ENCODE assay signal across 1 cellular context in the genomic region with DNA sequence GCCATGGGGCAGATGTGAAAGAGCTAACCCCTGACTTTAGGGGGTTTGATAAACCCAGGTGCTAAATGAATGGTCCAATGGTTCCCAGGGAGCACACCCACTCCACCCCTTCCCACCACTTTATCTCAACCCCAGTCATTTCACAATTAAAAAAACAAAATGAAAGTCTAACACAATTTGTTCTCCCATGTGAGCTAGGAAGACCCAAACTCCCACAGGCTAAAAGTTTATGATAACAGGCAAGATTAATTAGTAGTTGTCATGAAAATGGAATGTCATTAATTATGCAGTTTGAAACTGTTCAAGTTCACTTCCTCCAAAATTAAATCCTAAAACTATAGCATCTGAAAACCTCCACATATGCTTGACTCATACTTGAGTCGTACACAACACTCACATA.
TF ChIP-seq lines count a peak whose summit lies in the region.

No MANE protein-coding gene starts in this region.

TF ChIP-seq in SK-N-SH, 30 proteins besides CTCF, POLR2A, EP300 and RAD21 (continued from another document):
- TF ChIP-seq GABPA (IDR thresholded peaks at IDR 0.05; ENCODE audit: low read depth) = no peak
- TF ChIP-seq TEAD4 (IDR thresholded peaks at IDR 0.05; ENCODE audit: borderline replicate concordance, insufficient read depth) = no peak
- TF ChIP-seq, protein P1, sequence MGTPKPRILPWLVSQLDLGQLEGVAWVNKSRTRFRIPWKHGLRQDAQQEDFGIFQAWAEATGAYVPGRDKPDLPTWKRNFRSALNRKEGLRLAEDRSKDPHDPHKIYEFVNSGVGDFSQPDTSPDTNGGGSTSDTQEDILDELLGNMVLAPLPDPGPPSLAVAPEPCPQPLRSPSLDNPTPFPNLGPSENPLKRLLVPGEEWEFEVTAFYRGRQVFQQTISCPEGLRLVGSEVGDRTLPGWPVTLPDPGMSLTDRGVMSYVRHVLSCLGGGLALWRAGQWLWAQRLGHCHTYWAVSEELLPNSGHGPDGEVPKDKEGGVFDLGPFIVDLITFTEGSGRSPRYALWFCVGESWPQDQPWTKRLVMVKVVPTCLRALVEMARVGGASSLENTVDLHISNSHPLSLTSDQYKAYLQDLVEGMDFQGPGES (IDR thresholded peaks at IDR 0.05; ENCODE audit: low read depth, low read length) = no peak
- TF ChIP-seq, protein P2, sequence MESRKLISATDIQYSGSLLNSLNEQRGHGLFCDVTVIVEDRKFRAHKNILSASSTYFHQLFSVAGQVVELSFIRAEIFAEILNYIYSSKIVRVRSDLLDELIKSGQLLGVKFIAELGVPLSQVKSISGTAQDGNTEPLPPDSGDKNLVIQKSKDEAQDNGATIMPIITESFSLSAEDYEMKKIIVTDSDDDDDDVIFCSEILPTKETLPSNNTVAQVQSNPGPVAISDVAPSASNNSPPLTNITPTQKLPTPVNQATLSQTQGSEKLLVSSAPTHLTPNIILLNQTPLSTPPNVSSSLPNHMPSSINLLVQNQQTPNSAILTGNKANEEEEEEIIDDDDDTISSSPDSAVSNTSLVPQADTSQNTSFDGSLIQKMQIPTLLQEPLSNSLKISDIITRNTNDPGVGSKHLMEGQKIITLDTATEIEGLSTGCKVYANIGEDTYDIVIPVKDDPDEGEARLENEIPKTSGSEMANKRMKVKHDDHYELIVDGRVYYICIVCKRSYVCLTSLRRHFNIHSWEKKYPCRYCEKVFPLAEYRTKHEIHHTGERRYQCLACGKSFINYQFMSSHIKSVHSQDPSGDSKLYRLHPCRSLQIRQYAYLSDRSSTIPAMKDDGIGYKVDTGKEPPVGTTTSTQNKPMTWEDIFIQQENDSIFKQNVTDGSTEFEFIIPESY (IDR thresholded peaks at IDR 0.05; ENCODE audit: borderline replicate concordance, low read depth) = no peak
- no peak for TF ChIP-seq RXRA (IDR thresholded peaks at IDR 0.05; ENCODE audit: borderline replicate concordance, low read depth)
- TF ChIP-seq MXI1 (IDR thresholded peaks at IDR 0.05; ENCODE audit: low read depth, low read length) = no peak
- no peak for TF ChIP-seq JUND (IDR thresholded peaks at IDR 0.05)
- no peak for TF ChIP-seq YY1 (IDR thresholded peaks at IDR 0.05; ENCODE audit: low read depth)
- TF ChIP-seq SIN3A (IDR thresholded peaks at IDR 0.05; ENCODE audit: borderline replicate concordance, low read depth, low read length) = no peak
- TF ChIP-seq TCF12 (IDR thresholded peaks at IDR 0.05) = no peak
- TF ChIP-seq, protein P3, sequence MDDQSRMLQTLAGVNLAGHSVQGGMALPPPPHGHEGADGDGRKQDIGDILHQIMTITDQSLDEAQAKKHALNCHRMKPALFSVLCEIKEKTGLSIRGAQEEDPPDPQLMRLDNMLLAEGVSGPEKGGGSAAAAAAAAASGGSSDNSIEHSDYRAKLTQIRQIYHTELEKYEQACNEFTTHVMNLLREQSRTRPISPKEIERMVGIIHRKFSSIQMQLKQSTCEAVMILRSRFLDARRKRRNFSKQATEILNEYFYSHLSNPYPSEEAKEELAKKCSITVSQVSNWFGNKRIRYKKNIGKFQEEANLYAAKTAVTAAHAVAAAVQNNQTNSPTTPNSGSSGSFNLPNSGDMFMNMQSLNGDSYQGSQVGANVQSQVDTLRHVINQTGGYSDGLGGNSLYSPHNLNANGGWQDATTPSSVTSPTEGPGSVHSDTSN (IDR thresholded peaks at IDR 0.05) = no peak
- TF ChIP-seq CHD2 (IDR thresholded peaks at IDR 0.05; ENCODE audit: low read length, partially characterized antibody) = no peak
- TF ChIP-seq, protein P4, sequence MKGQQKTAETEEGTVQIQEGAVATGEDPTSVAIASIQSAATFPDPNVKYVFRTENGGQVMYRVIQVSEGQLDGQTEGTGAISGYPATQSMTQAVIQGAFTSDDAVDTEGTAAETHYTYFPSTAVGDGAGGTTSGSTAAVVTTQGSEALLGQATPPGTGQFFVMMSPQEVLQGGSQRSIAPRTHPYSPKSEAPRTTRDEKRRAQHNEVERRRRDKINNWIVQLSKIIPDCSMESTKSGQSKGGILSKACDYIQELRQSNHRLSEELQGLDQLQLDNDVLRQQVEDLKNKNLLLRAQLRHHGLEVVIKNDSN (IDR thresholded peaks at IDR 0.05; ENCODE audit: borderline replicate concordance, low read depth) = no peak
